Comparison of ENCODE assay signal across 8 cellular contexts in the genomic region with DNA sequence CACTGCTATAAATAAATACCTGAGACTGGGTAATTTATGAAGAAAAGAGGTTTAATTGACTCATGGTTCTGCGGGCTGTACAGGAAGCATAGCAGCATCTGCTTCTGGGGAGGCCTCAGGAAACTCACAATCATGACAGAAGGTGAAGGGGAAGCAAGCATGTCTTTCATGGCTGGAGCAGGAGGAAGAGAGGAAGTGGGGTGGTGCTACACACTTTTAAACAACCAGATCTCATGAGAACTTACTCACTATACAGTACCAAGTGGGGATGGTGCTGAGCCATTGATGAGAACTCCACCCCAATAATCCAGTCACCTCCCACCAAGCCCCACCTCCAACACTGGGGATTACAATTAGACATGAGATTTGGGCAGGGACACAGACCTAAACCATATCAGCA. TPM values are rescaled to one million over a fixed set of nuclear protein-coding genes. Genes with fewer than 3 reads are reported as not detected.
DNase-seq lines count a peak whose midpoint lies in the region; ATAC-seq and TF ChIP-seq lines count a peak whose summit lies in the region.
"Not testable (repeated sequence)": the region's sequence is repeated elsewhere in the genome, so short reads cannot be mapped to it uniquely, and the experiment has no call there.

No MANE protein-coding gene starts in this region.

- intact Hi-C loops in CD8-positive, alpha-beta T cell (cut with DNase I, micrococcal nuclease); activated CD4-positive, alpha-beta T cell treated with anti-CD3 and anti-CD28 coated beads for 36 hours (cut with DNase I, micrococcal nuclease); naive thymus-derived CD4-positive, alpha-beta T cell (cut with micrococcal nuclease): not testable (repeated sequence)

- H3K4me3 ChIP-seq in CD8-positive, alpha-beta T cell (ENCODE audit: low read depth, low read length); naive thymus-derived CD4-positive, alpha-beta T cell (ENCODE audit: low read length): not testable (repeated sequence)

- H3K27ac Mint-ChIP-seq in CD8-positive, alpha-beta T cell: peak overlapping the region; percentile 74
- H3K27ac Mint-ChIP-seq in activated CD4-positive, alpha-beta T cell treated with anti-CD3 and anti-CD28 coated beads for 36 hours: peak overlapping the region; percentile 67
- not testable (repeated sequence) for H3K27ac Mint-ChIP-seq in activated CD8-positive, alpha-beta memory T cell treated with anti-CD3 and anti-CD28 coated beads, Interleukin-2, amount 10 ng/mL, durations not matched to agents 7 days and 5 days; activated naive CD4-positive, alpha-beta T cell treated with anti-CD3 and anti-CD28 coated beads, Interleukin-2, amount 50 U/mL, for 72 hours
- peak overlapping the region in 8 of 9 donors; percentile 5 to 91 (median 34) for H3K27ac Mint-ChIP-seq in naive thymus-derived CD4-positive, alpha-beta T cell
- H3K27ac Mint-ChIP-seq in stimulated activated naive CD8-positive, alpha-beta T cell treated with anti-CD3 and anti-CD28 coated beads, Interleukin-15, amount 100 ng/mL, for 72 hours: peak overlapping the region in 1 of 2 donors; percentile 77

- H3K27ac ChIP-seq in CD8-positive, alpha-beta T cell (ENCODE audit: low read depth, low read length); naive thymus-derived CD4-positive, alpha-beta T cell (ENCODE audit: low read depth, low read length): not testable (repeated sequence)

- not testable (repeated sequence) for H3K27me3 ChIP-seq in CD8-positive, alpha-beta T cell (ENCODE audit: insufficient read depth, low read length); naive thymus-derived CD4-positive, alpha-beta T cell (ENCODE audit: control insufficient read depth in 2 of 2, insufficient read depth in 2 of 2, low read length in 2 of 2)

- TF ChIP-seq CTCF in CD8-positive, alpha-beta T cell (IDR thresholded peaks at IDR 0.05): not testable (repeated sequence)

- CTCF ChIA-PET in CD8-positive, alpha-beta T cell (lab: Charles Lee); activated CD4-positive, alpha-beta T cell treated with anti-CD3 and anti-CD28 coated beads for 36 hours (lab: Charles Lee); activated CD8-positive, alpha-beta memory T cell treated with anti-CD3 and anti-CD28 coated beads, Interleukin-2, amount 10 ng/mL, durations not matched to agents 7 days and 5 days (lab: Charles Lee); naive thymus-derived CD4-positive, alpha-beta T cell (lab: Charles Lee): not testable (repeated sequence)

- not testable (repeated sequence) for H3K4me1 Mint-ChIP-seq in CD8-positive, alpha-beta T cell (ENCODE audit: low read depth); activated CD4-positive, alpha-beta T cell treated with anti-CD3 and anti-CD28 coated beads for 36 hours; naive thymus-derived CD4-positive, alpha-beta T cell; stimulated activated naive CD8-positive, alpha-beta T cell treated with anti-CD3 and anti-CD28 coated beads, Interleukin-15, amount 100 ng/mL, for 72 hours
- peaks cover 10% of the 10 kb centered on the region for H3K4me1 Mint-ChIP-seq in activated CD8-positive, alpha-beta memory T cell treated with anti-CD3 and anti-CD28 coated beads, Interleukin-2, amount 10 ng/mL, durations not matched to agents 7 days and 5 days

- not testable (repeated sequence) for H3K36me3 Mint-ChIP-seq in CD8-positive, alpha-beta T cell; activated CD4-positive, alpha-beta T cell treated with anti-CD3 and anti-CD28 coated beads for 36 hours (ENCODE audit: low read depth); activated CD8-positive, alpha-beta memory T cell treated with anti-CD3 and anti-CD28 coated beads, Interleukin-2, amount 10 ng/mL, durations not matched to agents 7 days and 5 days; activated naive CD4-positive, alpha-beta T cell treated with anti-CD3 and anti-CD28 coated beads, Interleukin-2, amount 50 U/mL, for 72 hours; naive thymus-derived CD4-positive, alpha-beta T cell

- POLR2A ChIA-PET in CD8-positive, alpha-beta T cell (lab: Charles Lee); activated CD4-positive, alpha-beta T cell treated with anti-CD3 and anti-CD28 coated beads for 36 hours (lab: Charles Lee); naive thymus-derived CD4-positive, alpha-beta T cell (lab: Charles Lee): not testable (repeated sequence)

- ATAC-seq in CD8-positive, alpha-beta T cell; naive thymus-derived CD4-positive, alpha-beta T cell: not testable (repeated sequence)
- ATAC-seq in activated CD4-positive, alpha-beta T cell treated with anti-CD3 and anti-CD28 coated beads for 36 hours: peak; percentile 83
- ATAC-seq in activated CD8-positive, alpha-beta memory T cell treated with anti-CD3 and anti-CD28 coated beads, Interleukin-2, amount 10 ng/mL, durations not matched to agents 7 days and 5 days: peak; percentile 30
- ATAC-seq in activated naive CD4-positive, alpha-beta T cell treated with anti-CD3 and anti-CD28 coated beads, Interleukin-2, amount 50 U/mL, for 72 hours: peak; percentile 53 to 59
- ATAC-seq in stimulated activated naive CD8-positive, alpha-beta T cell treated with anti-CD3 and anti-CD28 coated beads, Interleukin-15, amount 100 ng/mL, for 72 hours: peak; percentile 35

- H3K9me3 Mint-ChIP-seq in CD8-positive, alpha-beta T cell; activated CD4-positive, alpha-beta T cell treated with anti-CD3 and anti-CD28 coated beads for 36 hours (ENCODE audit: low read depth); activated CD8-positive, alpha-beta memory T cell treated with anti-CD3 and anti-CD28 coated beads, Interleukin-2, amount 10 ng/mL, durations not matched to agents 7 days and 5 days (ENCODE audit: low read depth); activated naive CD4-positive, alpha-beta T cell treated with anti-CD3 and anti-CD28 coated beads, Interleukin-2, amount 50 U/mL, for 72 hours; stimulated activated naive CD8-positive, alpha-beta T cell treated with anti-CD3 and anti-CD28 coated beads, Interleukin-15, amount 100 ng/mL, for 72 hours: not testable (repeated sequence)
- peaks cover 0 to 15% (median 6%) of the 10 kb centered on the region in 11 donors for H3K9me3 Mint-ChIP-seq in naive thymus-derived CD4-positive, alpha-beta T cell

- DNase-seq in CD8-positive, alpha-beta T cell; activated CD8-positive, alpha-beta memory T cell treated with anti-CD3 and anti-CD28 coated beads, Interleukin-2, amount 10 ng/mL, durations not matched to agents 7 days and 5 days; activated naive CD4-positive, alpha-beta T cell treated with anti-CD3 and anti-CD28 coated beads, Interleukin-2, amount 50 U/mL, for 72 hours (ENCODE audit: low spot score in 2 of 2); stimulated activated naive CD8-positive, alpha-beta T cell treated with anti-CD3 and anti-CD28 coated beads, Interleukin-15, amount 100 ng/mL, for 72 hours: not testable (repeated sequence)
- DNase-seq in KG1 (lab: John Stamatoyannopoulos, UW): peak; percentile 42
- DNase-seq in NOMO-1 treated with DMSO at 0.1 percent for 48 hours (lab: John Stamatoyannopoulos, UW; ENCODE audit: unreplicated experiment): peak; percentile 45
- peak; percentile 23 for DNase-seq in activated CD4-positive, alpha-beta T cell treated with anti-CD3 and anti-CD28 coated beads for 36 hours
- DNase-seq in naive thymus-derived CD4-positive, alpha-beta T cell: peak in 5 of 9 donors; percentile 8 to 30 (median 12)

- H3K36me3 ChIP-seq in CD8-positive, alpha-beta T cell (ENCODE audit: insufficient read depth, low read length); naive thymus-derived CD4-positive, alpha-beta T cell (ENCODE audit: control insufficient read depth in 2 of 3, insufficient read depth in 3 of 3, low read length in 3 of 3): not testable (repeated sequence)

- H3K27me3 Mint-ChIP-seq in CD8-positive, alpha-beta T cell (ENCODE audit: low read depth); activated CD4-positive, alpha-beta T cell treated with anti-CD3 and anti-CD28 coated beads for 36 hours; stimulated activated naive CD8-positive, alpha-beta T cell treated with anti-CD3 and anti-CD28 coated beads, Interleukin-15, amount 100 ng/mL, for 72 hours: not testable (repeated sequence)
- peaks cover 14% of the 10 kb centered on the region for H3K27me3 Mint-ChIP-seq in activated CD8-positive, alpha-beta memory T cell treated with anti-CD3 and anti-CD28 coated beads, Interleukin-2, amount 10 ng/mL, durations not matched to agents 7 days and 5 days
- H3K27me3 Mint-ChIP-seq in naive thymus-derived CD4-positive, alpha-beta T cell: peaks cover 0 to 21% (median 0%) of the 10 kb centered on the region in 5 donors

- not testable (repeated sequence) for H3K9me3 ChIP-seq in CD8-positive, alpha-beta T cell (ENCODE audit: low read length); naive thymus-derived CD4-positive, alpha-beta T cell (ENCODE audit: control insufficient read depth in 2 of 3, low read length in 3 of 3)

- H3K4me3 Mint-ChIP-seq in CD8-positive, alpha-beta T cell; activated CD4-positive, alpha-beta T cell treated with anti-CD3 and anti-CD28 coated beads for 36 hours; activated CD8-positive, alpha-beta memory T cell treated with anti-CD3 and anti-CD28 coated beads, Interleukin-2, amount 10 ng/mL, durations not matched to agents 7 days and 5 days; stimulated activated naive CD8-positive, alpha-beta T cell treated with anti-CD3 and anti-CD28 coated beads, Interleukin-15, amount 100 ng/mL, for 72 hours: not testable (repeated sequence)
- peak overlapping the region in 3 of 10 donors; percentile 5 to 15 (median 8) for H3K4me3 Mint-ChIP-seq in naive thymus-derived CD4-positive, alpha-beta T cell

- not testable (repeated sequence) for H3K4me1 ChIP-seq in CD8-positive, alpha-beta T cell (ENCODE audit: insufficient read depth, low read length); naive thymus-derived CD4-positive, alpha-beta T cell (ENCODE audit: control insufficient read depth in 2 of 2, insufficient read depth in 2 of 2, low read length in 2 of 2)

RNA-seq across cellular contexts. Expression of a gene that starts 9.1 kb away (rescaled TPM):
- total RNA-seq in CD8-positive, alpha-beta T cell: 1 to 10 TPM; 7.8 to 8.4 TPM
- total RNA-seq in activated CD4-positive, alpha-beta T cell treated with anti-CD3 and anti-CD28 coated beads for 36 hours: 10 to 100 TPM; 17.2 to 17.9 TPM
- 10 to 100 TPM; 13.6 to 14.3 TPM for total RNA-seq in activated CD8-positive, alpha-beta memory T cell treated with anti-CD3 and anti-CD28 coated beads, Interleukin-2, amount 10 ng/mL, durations not matched to agents 7 days and 5 days
- 10 to 100 TPM in 1 of 2 donors, 1 to 10 TPM in 1; 6.8 to 11.3 TPM for total RNA-seq in activated naive CD4-positive, alpha-beta T cell treated with anti-CD3 and anti-CD28 coated beads, Interleukin-2, amount 50 U/mL, for 72 hours
- total RNA-seq in naive thymus-derived CD4-positive, alpha-beta T cell: 10 to 100 TPM; 12.3 to 26.7 (median 16.2) TPM
- 10 to 100 TPM; 18.8 to 25.8 TPM for polyA plus RNA-seq in naive thymus-derived CD4-positive, alpha-beta T cell

RNA-seq across cellular contexts. Expression of a gene that starts 9.1 kb away (rescaled TPM):
- total RNA-seq in CD8-positive, alpha-beta T cell: 10 to 100 TPM; 15.3 to 17.3 TPM
- total RNA-seq in activated CD4-positive, alpha-beta T cell treated with anti-CD3 and anti-CD28 coated beads for 36 hours: 10 to 100 TPM; 12.0 to 18.7 TPM
- total RNA-seq in activated CD8-positive, alpha-beta memory T cell treated with anti-CD3 and anti-CD28 coated beads, Interleukin-2, amount 10 ng/mL, durations not matched to agents 7 days and 5 days: 10 to 100 TPM; 11.4 to 15.8 TPM
- total RNA-seq in activated naive CD4-positive, alpha-beta T cell treated with anti-CD3 and anti-CD28 coated beads, Interleukin-2, amount 50 U/mL, for 72 hours: 10 to 100 TPM in 1 of 2 donors, 1 to 10 TPM in 1; 9.8 to 13.9 TPM
- 10 to 100 TPM in 4 of 5 experiments, 1 to 10 TPM in 1; 9.0 to 20.3 (median 11.7) TPM for total RNA-seq in naive thymus-derived CD4-positive, alpha-beta T cell
- 10 to 100 TPM; 36.7 to 44.7 TPM for polyA plus RNA-seq in naive thymus-derived CD4-positive, alpha-beta T cell
